Comparison of ENCODE assay signal across 12 cellular contexts in genomic region chr5:1668141-1668721, GRCh38.
DNase-seq lines count a peak whose midpoint lies in the region; ATAC-seq and TF ChIP-seq lines count a peak whose summit lies in the region.
"Had no signal": no experiment of that assay in that cellular context is flagged by ENCODE, and none has a peak within 500 bp of the region (broad histone marks: within the 10 kb centered on the region; RNA-seq: fewer than 3 reads in every experiment).

No MANE protein-coding gene starts in this region.

- H3K4me3 Mint-ChIP-seq in nephron progenitor cell = peak overlapping the region; percentile 68
- H3K4me3 Mint-ChIP-seq: HFFc6 had no signal

- DNase-seq in NCI-H2107 treated with DMSO at 0.1 percent for 48 hours (lab: John Stamatoyannopoulos, UW; ENCODE audit: unreplicated experiment) (peak; percentile 59), NCI-H2107 (lab: John Stamatoyannopoulos, UW) (no peak), NCI-H1105 (lab: John Stamatoyannopoulos, UW) (peak; percentile 54), caudate nucleus (lab: John Stamatoyannopoulos, UW) (peak in 47 of 61 donors; percentile 15 to 92 (median 65)), nephron progenitor cell (no peak), AG08395 (ENCODE audit: low spot score) (no peak), NCI-H187 treated with DMSO at 0.1 percent for 48 hours (lab: John Stamatoyannopoulos, UW) (no peak)
- DNase-seq: erythroblast, HFFc6, SHP77 treated with DMSO at 0.1 percent for 48 hours had no signal

- peaks cover 7% of the 10 kb centered on the region for H3K9me3 Mint-ChIP-seq in nephron progenitor cell
- H3K9me3 Mint-ChIP-seq: activated T-helper 2 cell treated with anti-CD3 and anti-CD28 coated beads, Interferon-gamma antibody, Interleukin-2, Interleukin-4, amounts not matched to agents 10 μg/mL and 5 μg/mL and 100 μg/mL, durations not matched to agents 14 hours and 24 hours and 36 hours; HFFc6 had no signal

- no peak for TF ChIP-seq CTCF in nephron progenitor cell (IDR thresholded peaks at IDR 0.05)

- ATAC-seq in GM18517 (IDR thresholded peaks at IDR 0.05; ENCODE audit: unreplicated experiment) = no peak

- peaks cover 16% of the 10 kb centered on the region for H3K4me1 Mint-ChIP-seq in nephron progenitor cell

- no peak overlapping the region for H3K27ac Mint-ChIP-seq in nephron progenitor cell
- H3K27ac Mint-ChIP-seq: activated T-helper 2 cell treated with anti-CD3 and anti-CD28 coated beads, Interferon-gamma antibody, Interleukin-2, Interleukin-4, amounts not matched to agents 10 μg/mL and 5 μg/mL and 100 μg/mL, durations not matched to agents 14 hours and 24 hours and 36 hours; HFFc6 had no signal

- no peaks in the 10 kb centered on the region for H3K36me3 Mint-ChIP-seq in nephron progenitor cell (ENCODE audit: low read depth)

- H3K27ac ChIP-seq in caudate nucleus (ENCODE audit: low read depth, low read length) = peak overlapping the region; percentile 70

- H3K27me3 Mint-ChIP-seq in nephron progenitor cell (ENCODE audit: low read depth, poor library complexity) = peaks cover 78% of the 10 kb centered on the region

Comparison
In these comparisons a context has a peak if more than half of its experiments do, and no peak if none do; other contexts are left out.
1. DNase-seq: peak in NCI-H2107 treated with DMSO at 0.1 percent for 48 hours (single experiment), NCI-H1105 (single experiment) and caudate nucleus (47 of 61); none in NCI-H2107 (single experiment), nephron progenitor cell (single experiment), AG08395 (single experiment) and NCI-H187 treated with DMSO at 0.1 percent for 48 hours (single experiment).